10 cellular contexts compared by ENCODE assay signal in the genomic region with DNA sequence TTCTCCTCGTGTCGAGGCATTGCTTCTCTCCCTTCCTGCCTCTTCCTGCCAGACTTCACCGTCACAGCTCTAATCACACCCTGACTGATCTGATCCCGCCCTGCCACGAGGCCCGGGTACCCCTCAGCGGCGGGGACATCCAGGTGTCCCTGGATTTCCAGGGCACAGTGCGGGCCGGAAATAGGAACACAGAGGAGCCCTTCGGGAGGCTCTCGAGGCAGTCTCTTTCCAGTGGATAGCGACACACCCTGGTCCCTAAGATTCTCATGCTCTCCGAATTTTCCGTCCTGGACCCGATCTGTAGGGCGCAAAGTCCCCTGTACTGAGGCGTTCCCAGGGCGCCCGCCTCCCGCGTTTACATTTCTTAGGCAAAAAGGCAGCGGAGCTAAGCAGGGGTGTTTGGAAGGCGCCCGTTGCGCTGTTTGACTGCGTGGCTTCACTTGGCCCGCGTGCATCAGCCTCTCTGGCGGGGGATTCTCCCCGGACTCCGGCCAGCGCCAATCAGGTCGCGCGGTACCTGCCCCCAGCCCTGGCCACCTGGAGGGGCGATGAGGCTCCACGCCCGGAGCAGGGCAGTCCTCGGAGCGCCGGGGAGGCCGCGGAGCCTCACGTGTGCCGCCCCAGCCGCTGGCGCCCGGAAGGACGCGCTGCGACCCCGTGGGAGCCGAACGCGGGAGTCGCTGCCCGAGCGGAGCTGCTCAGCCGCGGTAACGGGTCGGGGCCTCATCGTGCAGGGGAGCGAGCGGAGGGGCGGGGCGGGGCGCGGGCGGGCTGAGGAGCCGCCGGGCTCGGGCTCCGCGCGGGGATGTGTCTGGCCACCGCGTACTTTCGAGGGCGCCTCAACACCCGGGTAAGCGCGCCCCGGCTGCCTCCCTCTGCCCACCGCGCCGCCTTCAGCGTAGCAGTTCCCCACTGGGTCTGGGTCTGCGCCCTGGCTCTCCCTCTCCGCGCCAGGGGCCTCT. TPM values are rescaled to one million over a fixed set of nuclear protein-coding genes. Genes with fewer than 3 reads are reported as not detected.
A peak's percentile ranks its signal among the peaks of the same experiment; 100 is the strongest.
DNase-seq lines count a peak whose midpoint lies in the region; ATAC-seq and TF ChIP-seq lines count a peak whose summit lies in the region.
"Had no signal": no experiment of that assay in that cellular context is flagged by ENCODE, and none has a peak within 500 bp of the region (broad histone marks: within the 10 kb centered on the region; RNA-seq: fewer than 3 reads in every experiment).

Gene FAM163A, plus strand, starts transcription at position 575 of the 962 bp plus-strand sequence. CDS start 69,807 bp downstream, outside the sequence.

- H3K4me3 ChIP-seq in WERI-Rb-1 (ENCODE audit: low read depth, low read length) (peak within 1 kb of the TSS; percentile 71), Caco-2 (ENCODE audit: low read depth, low read length) (no peak within 1 kb of the TSS)

- TF ChIP-seq CTCF in WERI-Rb-1 (IDR thresholded peaks at IDR 0.05; ENCODE audit: low read depth, low read length) (0 out of 2 replicates have a peak, but pooled peaks have one; percentile 29), Caco-2 (IDR thresholded peaks at IDR 0.05; ENCODE audit: insufficient read depth in 1 of 2, low read depth in 1 of 2, low read length in 1 of 2, severe bottlenecking in 1 of 2, unreplicated experiment in 1 of 2) (no peak)

- POLR2A ChIA-PET in Caco-2 (lab: Charles Lee): no interaction called here

- H3K36me3 Mint-ChIP-seq in stimulated activated memory B cell treated with anti-CD40 and anti-IgM and Interleukin-4, amounts not matched to agents 10 μg/mL and 1 μg/mL and 100 μg/mL, for 72 hours: no peaks in the 10 kb centered on the region
- H3K36me3 Mint-ChIP-seq in immature natural killer cell (no peaks in the 10 kb centered on the region), Caco-2 (ENCODE audit: insufficient read depth, unreplicated experiment) (no peaks in the 10 kb centered on the region)

- H3K4me3 Mint-ChIP-seq in stimulated activated memory B cell treated with anti-CD40 and anti-IgM and Interleukin-4, amounts not matched to agents 10 μg/mL and 1 μg/mL and 100 μg/mL, for 72 hours: peak within 1 kb of the TSS; percentile 40
- H3K4me3 Mint-ChIP-seq in immature natural killer cell (peak within 1 kb of the TSS in 1 of 5 donors; percentile 27), Caco-2 (ENCODE audit: unreplicated experiment) (no peak within 1 kb of the TSS)

- peaks cover 6% of the 10 kb centered on the region for H3K9me3 Mint-ChIP-seq in stimulated activated memory B cell treated with anti-CD40 and anti-IgM and Interleukin-4, amounts not matched to agents 10 μg/mL and 1 μg/mL and 100 μg/mL, for 72 hours
- H3K9me3 Mint-ChIP-seq in immature natural killer cell (peaks cover 0 to 1% (median 0%) of the 10 kb centered on the region in 6 donors), Caco-2 (ENCODE audit: unreplicated experiment) (no peaks in the 10 kb centered on the region)

- no peaks in the 10 kb centered on the region for H3K36me3 ChIP-seq in WERI-Rb-1
- no peaks in the 10 kb centered on the region for H3K36me3 ChIP-seq in Caco-2 (ENCODE audit: control insufficient read depth, insufficient read depth, low read length)

- H3K4me1 ChIP-seq in Caco-2: no peaks in the 10 kb centered on the region

- H3K4me1 Mint-ChIP-seq in stimulated activated memory B cell treated with anti-CD40 and anti-IgM and Interleukin-4, amounts not matched to agents 10 μg/mL and 1 μg/mL and 100 μg/mL, for 72 hours: peaks cover 7% of the 10 kb centered on the region
- H3K4me1 Mint-ChIP-seq in immature natural killer cell: peaks cover 0 to 2% of the 10 kb centered on the region in 2 donors
- no peaks in the 10 kb centered on the region for H3K4me1 Mint-ChIP-seq in Caco-2 (ENCODE audit: low read depth, unreplicated experiment)

- CTCF ChIA-PET in Caco-2 (lab: Charles Lee): no interaction called here

- intact Hi-C loops in Caco-2 (cut with micrococcal nuclease; ENCODE audit: unreplicated experiment): no loop called here

- H3K27ac Mint-ChIP-seq in stimulated activated memory B cell treated with anti-CD40 and anti-IgM and Interleukin-4, amounts not matched to agents 10 μg/mL and 1 μg/mL and 100 μg/mL, for 72 hours: no peak within 1 kb of the TSS
- H3K27ac Mint-ChIP-seq in immature natural killer cell (no peak within 1 kb of the TSS), Caco-2 (ENCODE audit: unreplicated experiment) (no peak within 1 kb of the TSS)

- H3K27ac ChIP-seq in WERI-Rb-1: no peak within 1 kb of the TSS
- H3K27ac ChIP-seq: KMS-11 had no signal

- H3K27me3 Mint-ChIP-seq in stimulated activated memory B cell treated with anti-CD40 and anti-IgM and Interleukin-4, amounts not matched to agents 10 μg/mL and 1 μg/mL and 100 μg/mL, for 72 hours: peaks cover 85% of the 10 kb centered on the region
- peaks cover 19 to 21% (median 19%) of the 10 kb centered on the region in 3 donors for H3K27me3 Mint-ChIP-seq in immature natural killer cell (ENCODE audit: low read depth in 3 of 3)
- H3K27me3 Mint-ChIP-seq in Caco-2 (ENCODE audit: insufficient read depth, unreplicated experiment): peaks cover 15% of the 10 kb centered on the region

- no TSS peak for BruUV-seq in Caco-2 (replicated peaks; lab: Mats Ljungman, UMichigan)

- DNase-seq in NCI-H1417 (lab: John Stamatoyannopoulos, UW): peak in 2 of 3 experiments; percentile 71 to 74
- DNase-seq in NCI-H1417 treated with DMSO at 0.1 percent for 48 hours (lab: John Stamatoyannopoulos, UW): no peak
- DNase-seq in WERI-Rb-1: peak; percentile 70
- DNase-seq in iPS DF 19.7 (ENCODE audit: low read depth, low spot score): peak; percentile 9
- no peak for DNase-seq in immature natural killer cell
- DNase-seq in Caco-2: no peak

- H3K27me3 ChIP-seq in WERI-Rb-1 (ENCODE audit: insufficient read depth, low read depth, severe bottlenecking): no peaks in the 10 kb centered on the region
- peaks cover 1% of the 10 kb centered on the region; the same call in 1 of the 2 replicates for H3K27me3 ChIP-seq in Caco-2 (replicated peaks; ENCODE audit: control insufficient read depth, insufficient read depth, low read length)

- no peak for ATAC-seq in stimulated activated memory B cell treated with anti-CD40 and anti-IgM and Interleukin-4, amounts not matched to agents 10 μg/mL and 1 μg/mL and 100 μg/mL, for 72 hours
- ATAC-seq in HG02938 (IDR thresholded peaks at IDR 0.05; ENCODE audit: unreplicated experiment): no peak

- no peaks in the 10 kb centered on the region for H3K9me3 ChIP-seq in WERI-Rb-1 (ENCODE audit: severe bottlenecking)
- H3K9me3 ChIP-seq in Caco-2: no peaks in the 10 kb centered on the region

RNA-seq across cellular contexts. Expression of gene FAM163A, which starts in this region (rescaled TPM):
- not detected for polyA plus RNA-seq in immature natural killer cell
- total RNA-seq in Caco-2 (2022): not detected in 2 replicates
- total RNA-seq: epithelial cell of proximal tubule had no signal

Comparison
In these comparisons a context has a peak if more than half of its experiments do, and no peak if none do; other contexts are left out.
1. DNase-seq: peak in NCI-H1417 (2 of 3), WERI-Rb-1 (single experiment) and iPS DF 19.7 (single experiment); none in NCI-H1417 treated with DMSO at 0.1 percent for 48 hours (single experiment), immature natural killer cell (0 of 3) and Caco-2 (0 of 2).